10 cellular contexts compared by ENCODE assay signal in the genomic region with DNA sequence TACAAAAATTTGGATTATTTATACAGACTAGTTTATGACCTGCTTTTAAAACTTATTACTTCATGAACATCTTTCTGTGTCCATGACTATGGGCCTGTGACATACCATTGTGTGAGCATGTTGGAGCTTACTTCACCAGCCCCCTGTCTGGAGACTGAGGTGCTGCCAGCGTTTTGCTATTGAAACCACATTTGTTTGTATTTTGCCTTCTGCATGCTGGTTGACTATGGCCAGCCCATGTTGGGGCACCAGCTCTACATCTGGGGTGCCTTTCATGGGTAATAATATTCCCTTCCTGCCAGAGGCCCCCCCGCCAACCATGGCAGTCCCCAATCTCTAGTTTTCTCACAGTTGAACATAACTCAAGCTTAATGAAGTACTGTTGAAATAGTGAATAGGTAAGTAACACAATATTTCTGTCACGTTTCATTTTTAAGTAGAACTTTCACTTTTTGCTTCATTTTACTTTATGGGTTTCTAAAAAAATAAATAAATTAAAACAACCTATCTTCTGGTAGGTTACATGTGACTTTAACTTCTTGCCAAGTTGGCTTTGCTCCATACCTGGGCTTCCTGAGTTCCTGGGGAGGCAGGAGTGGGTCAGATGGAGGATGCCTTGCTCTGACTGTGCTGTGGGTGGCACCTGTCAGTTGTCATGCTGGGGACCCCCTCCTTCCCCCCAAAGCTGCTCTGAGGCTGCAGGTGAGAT.
DNase-seq lines count a peak whose midpoint lies in the region; ATAC-seq, FAIRE-seq and TF ChIP-seq lines count a peak whose summit lies in the region.
"Had no signal": no experiment of that assay in that cellular context is flagged by ENCODE, and none has a peak within 500 bp of the region (broad histone marks: within the 10 kb centered on the region; RNA-seq: fewer than 3 reads in every experiment).

No MANE protein-coding gene starts in this region.

- H3K9me3 Mint-ChIP-seq in activated naive CD8-positive, alpha-beta T cell treated with anti-CD3 and anti-CD28 coated beads for 36 hours: peaks cover 3% of the 10 kb centered on the region
- H3K9me3 Mint-ChIP-seq in naive thymus-derived CD4-positive, alpha-beta T cell: peaks cover 0 to 1% (median 0%) of the 10 kb centered on the region in 11 donors

- POLR2A ChIA-PET in A549 (lab: Yijun Ruan, JAX): interaction anchor here (1.2 kb wide), 1 partner anchor 37 kb away, joined by 3 read pairs; no protein-coding TSS in a partner anchor
- POLR2A ChIA-PET in naive thymus-derived CD4-positive, alpha-beta T cell (lab: Charles Lee): interaction anchor here (1.0 to 12.5 kb wide), 14 partner anchors 10 to 153 kb away, joined by 3 to 143 read pairs (median 4); no protein-coding TSS in a partner anchor

- H3K4me1 ChIP-seq in A549: peaks cover 97% of the 10 kb centered on the region
- H3K4me1 ChIP-seq in naive thymus-derived CD4-positive, alpha-beta T cell (ENCODE audit: control insufficient read depth in 2 of 2, insufficient read depth in 2 of 2, low read length in 2 of 2): peaks cover 64 to 93% of the 10 kb centered on the region in 2 donors

- H3K27ac Mint-ChIP-seq in activated naive CD8-positive, alpha-beta T cell treated with anti-CD3 and anti-CD28 coated beads for 36 hours: peak overlapping the region; percentile 84
- peak overlapping the region; percentile 86 to 99 (median 97) for H3K27ac Mint-ChIP-seq in naive thymus-derived CD4-positive, alpha-beta T cell

- intact Hi-C loops in naive thymus-derived CD4-positive, alpha-beta T cell (cut with micrococcal nuclease): loop anchor here (10.0 kb wide), 3 partner anchors 147 to 1077 kb away; a partner anchor contains a TSS

- WGBS in A549 (ENCODE audit: missing lambda C conversion rate): 37% methylated on average over 3 of the region's 3 CpGs

- peaks cover 46% of the 10 kb centered on the region for H3K36me3 Mint-ChIP-seq in activated naive CD8-positive, alpha-beta T cell treated with anti-CD3 and anti-CD28 coated beads for 36 hours
- peaks cover 4 to 35% (median 15%) of the 10 kb centered on the region in 5 donors for H3K36me3 Mint-ChIP-seq in naive thymus-derived CD4-positive, alpha-beta T cell

- peaks cover 93% of the 10 kb centered on the region for H3K4me1 Mint-ChIP-seq in activated naive CD8-positive, alpha-beta T cell treated with anti-CD3 and anti-CD28 coated beads for 36 hours
- H3K4me1 Mint-ChIP-seq in naive thymus-derived CD4-positive, alpha-beta T cell: peaks cover 80 to 100% (median 96%) of the 10 kb centered on the region in 7 donors

- no peaks in the 10 kb centered on the region for H3K36me3 ChIP-seq in naive thymus-derived CD4-positive, alpha-beta T cell (ENCODE audit: control insufficient read depth in 2 of 3, insufficient read depth in 3 of 3, low read length in 3 of 3)

- peak overlapping the region; percentile 70 for H3K4me3 Mint-ChIP-seq in activated naive CD8-positive, alpha-beta T cell treated with anti-CD3 and anti-CD28 coated beads for 36 hours
- H3K4me3 Mint-ChIP-seq in naive thymus-derived CD4-positive, alpha-beta T cell: peak overlapping the region; percentile 84 to 99 (median 92)

- peak overlapping the region; percentile 47 for H3K4me3 ChIP-seq in A549
- H3K4me3 ChIP-seq in naive thymus-derived CD4-positive, alpha-beta T cell (ENCODE audit: low read length): peak overlapping the region; percentile 70
- H3K4me3 ChIP-seq: SK-N-MC had no signal

- no peaks in the 10 kb centered on the region for H3K27me3 ChIP-seq in naive thymus-derived CD4-positive, alpha-beta T cell (ENCODE audit: control insufficient read depth in 2 of 2, insufficient read depth in 2 of 2, low read length in 2 of 2)

- TF ChIP-seq EP300 in A549 (IDR thresholded peaks at IDR 0.05): no peak

- no peaks in the 10 kb centered on the region for H3K27me3 Mint-ChIP-seq in activated naive CD8-positive, alpha-beta T cell treated with anti-CD3 and anti-CD28 coated beads for 36 hours
- H3K27me3 Mint-ChIP-seq in naive thymus-derived CD4-positive, alpha-beta T cell: no peaks in the 10 kb centered on the region

- TF ChIP-seq RAD21 in A549 (conservative IDR thresholded peaks at IDR 0.05 in 1 of 2, IDR thresholded peaks at IDR 0.05 in 1 of 2): no peak

- no peaks in the 10 kb centered on the region for H3K9me3 ChIP-seq in A549
- H3K9me3 ChIP-seq in naive thymus-derived CD4-positive, alpha-beta T cell (ENCODE audit: control insufficient read depth in 2 of 3, low read length in 3 of 3): no peaks in the 10 kb centered on the region

- DNase-seq in A549 (ENCODE audit: low read depth in 1 of 2, low spot score in 1 of 2) (peak in 1 of 2 experiments; percentile 39), GM12892 (ENCODE audit: insufficient read length) (no peak), NCI-H128 (lab: John Stamatoyannopoulos, UW; ENCODE audit: unreplicated experiment) (no peak)
- DNase-seq in activated naive CD8-positive, alpha-beta T cell treated with anti-CD3 and anti-CD28 coated beads for 36 hours: no peak
- DNase-seq in naive thymus-derived CD4-positive, alpha-beta T cell: no peak
- no peak for DNase-seq in effector CD4-positive, alpha-beta T cell
- DNase-seq: GOT3 had no signal

- CTCF ChIA-PET in A549 (lab: Yijun Ruan, JAX): interaction anchor here (0.6 to 23.2 kb wide), 7 partner anchors 14 to 439 kb away, joined by 3 to 356 read pairs (median 3); no protein-coding TSS in a partner anchor
- CTCF ChIA-PET in naive thymus-derived CD4-positive, alpha-beta T cell (lab: Charles Lee): interaction anchor here (1.6 to 16.4 kb wide), 3 partner anchors 13 to 65 kb away, joined by 4 to 255 read pairs (median 156); no protein-coding TSS in a partner anchor

- FAIRE-seq in A549 (lab: Jason Lieb, UNC) (no peak), GM12892 (lab: Jason Lieb, UNC) (peak; percentile 30)

- ATAC-seq in A549: no peak
- no peak for ATAC-seq in naive thymus-derived CD4-positive, alpha-beta T cell
- ATAC-seq in esophagus mucosa: no peak
- no peak for ATAC-seq in HG02623 (IDR thresholded peaks at IDR 0.05; ENCODE audit: unreplicated experiment)

- H3K27ac ChIP-seq in A549: peak overlapping the region; percentile 95 to 99
- H3K27ac ChIP-seq in naive thymus-derived CD4-positive, alpha-beta T cell (ENCODE audit: low read depth, low read length): peak overlapping the region; percentile 80
- H3K27ac ChIP-seq: SK-N-MC had no signal

- H3K4me2 ChIP-seq in A549: peak overlapping the region; percentile 90

- TF ChIP-seq POLR2A in A549 (IDR thresholded peaks at IDR 0.05; ENCODE audit: low read length): no peak
- TF ChIP-seq POLR2A in GM12892 (IDR thresholded peaks at IDR 0.05; ENCODE audit: low read depth, low read length): no peak

- no peak for TF ChIP-seq CTCF in A549 (IDR thresholded peaks at IDR 0.05)

TF ChIP-seq in A549, 52 proteins besides CTCF, POLR2A, EP300 and RAD21:
- no peak for TF ChIP-seq ZC3H11A (IDR thresholded peaks at IDR 0.05)
- no peak for TF ChIP-seq RFX5 (IDR thresholded peaks at IDR 0.05)
- TF ChIP-seq MAFK (IDR thresholded peaks at IDR 0.05; ENCODE audit: partially characterized antibody): no peak
- TF ChIP-seq GATA3 (IDR thresholded peaks at IDR 0.05; ENCODE audit: borderline replicate concordance): no peak
- TF ChIP-seq EHF (CRISPR knock-in tag; IDR thresholded peaks at IDR 0.05): peak; percentile 39; the same call in 1 of the 2 replicates
- peak; percentile 81 for TF ChIP-seq HOXB5 (CRISPR knock-in tag; IDR thresholded peaks at IDR 0.05)
- no peak for TF ChIP-seq HOXB13 (CRISPR knock-in tag; IDR thresholded peaks at IDR 0.05; ENCODE audit: low read depth)
- no peak for TF ChIP-seq CHD4 (IDR thresholded peaks at IDR 0.05; ENCODE audit: borderline replicate concordance)
- TF ChIP-seq, protein P1, sequence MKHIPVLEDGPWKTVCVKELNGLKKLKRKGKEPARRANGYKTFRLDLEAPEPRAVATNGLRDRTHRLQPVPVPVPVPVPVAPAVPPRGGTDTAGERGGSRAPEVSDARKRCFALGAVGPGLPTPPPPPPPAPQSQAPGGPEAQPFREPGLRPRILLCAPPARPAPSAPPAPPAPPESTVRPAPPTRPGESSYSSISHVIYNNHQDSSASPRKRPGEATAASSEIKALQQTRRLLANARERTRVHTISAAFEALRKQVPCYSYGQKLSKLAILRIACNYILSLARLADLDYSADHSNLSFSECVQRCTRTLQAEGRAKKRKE (CRISPR knock-in tag; IDR thresholded peaks at IDR 0.05; ENCODE audit: low read depth): peak; percentile 52; the same call in 1 of the 2 replicates
- no peak for TF ChIP-seq ZFP36 (IDR thresholded peaks at IDR 0.05; ENCODE audit: borderline replicate concordance, partially characterized antibody)
TF ChIP-seq in A549: peak in this region for 3.
